Comparison of ENCODE assay signal across 27 cellular contexts in the genomic region with DNA sequence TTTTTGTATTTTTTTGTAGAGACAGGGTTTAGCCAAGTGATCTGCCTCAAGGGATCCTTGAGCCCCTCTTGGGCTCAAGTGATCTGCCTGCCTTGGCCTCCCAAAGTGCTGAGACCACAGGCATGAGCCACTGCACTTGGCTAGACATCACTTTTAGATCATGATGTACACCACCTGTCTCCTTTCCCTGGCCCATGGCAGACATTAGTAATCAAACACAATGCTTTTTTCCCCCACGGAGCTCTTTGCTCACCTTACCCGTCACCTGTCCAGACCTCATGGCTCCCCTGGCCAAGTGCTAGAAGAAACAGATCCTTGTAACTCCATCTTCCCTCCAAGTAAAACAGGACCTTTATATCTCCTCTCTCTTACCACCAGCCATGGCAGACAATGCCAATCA.
"Had no signal": no experiment of that assay in that cellular context is flagged by ENCODE, and none has a peak within 500 bp of the region (broad histone marks: within the 10 kb centered on the region; RNA-seq: fewer than 3 reads in every experiment).

No MANE protein-coding gene starts in this region.

- H3K4me3 ChIP-seq: body of pancreas, cardiac muscle cell, esophagus squamous epithelium, hepatocyte, mucosa of descending colon, ovary, prostate gland, thoracic aorta had no signal

- H3K9me3 ChIP-seq: body of pancreas, esophagus squamous epithelium, mucosa of descending colon, neutrophil, ovary, prostate gland, thoracic aorta had no signal

- H3K27me3 ChIP-seq: body of pancreas, cardiac muscle cell, esophagus squamous epithelium, hepatocyte, neutrophil, ovary had no signal

- H3K27ac Mint-ChIP-seq: activated B cell treated with CpG ODN at 0.5 μM for 24 hours; activated CD8-positive, alpha-beta memory T cell treated with anti-CD3 and anti-CD28 coated beads, Interleukin-2, amount 10 ng/mL, durations not matched to agents 7 days and 5 days; activated CD8-positive, alpha-beta T cell treated with anti-CD3 and anti-CD28 coated beads for 36 hours; activated naive CD4-positive, alpha-beta T cell treated with anti-CD3 and anti-CD28 coated beads, Interleukin-2, amount 50 U/mL, for 72 hours; endodermal cell; nephron progenitor cell; T-cell; T-helper 2 cell treated with Interferon-gamma antibody and Interleukin-4, amounts not matched to agents 5 μg/mL and 100 μg/mL, for 36 hours had no signal

- H3K27ac ChIP-seq: body of pancreas, cardiac muscle cell, esophagus squamous epithelium, hepatocyte, neutrophil, ovary, prostate gland, thoracic aorta had no signal

- H3K4me1 Mint-ChIP-seq: activated B cell treated with CpG ODN at 0.5 μM for 24 hours; activated CD8-positive, alpha-beta memory T cell treated with anti-CD3 and anti-CD28 coated beads, Interleukin-2, amount 10 ng/mL, durations not matched to agents 7 days and 5 days; endodermal cell; nephron progenitor cell; T-cell had no signal

- DNase-seq: activated B cell treated with CpG ODN at 0.5 μM for 24 hours; activated CD4-positive, alpha-beta T cell treated with anti-CD3 and anti-CD28 coated beads, Interleukin-2, amount 50 U/mL, for 1 hour; activated CD8-positive, alpha-beta memory T cell treated with anti-CD3 and anti-CD28 coated beads, Interleukin-2, amount 10 ng/mL, durations not matched to agents 7 days and 5 days; activated CD8-positive, alpha-beta T cell treated with anti-CD3 and anti-CD28 coated beads for 36 hours; activated naive CD4-positive, alpha-beta T cell; activated T-cell treated with anti-CD3 and anti-CD28 coated beads, Interleukin-2, amount 50 U/mL, for 48 hours; aorta; body of pancreas; cortex of kidney; endodermal cell; esophagus squamous epithelium; foreskin melanocyte; mucosa of descending colon; naive B cell; nephron progenitor cell; ovary; stimulated activated CD4-positive, alpha-beta T cell treated with anti-CD3 and anti-CD28 coated beads, Interleukin-12 subunit alpha, Interleukin-12 subunit beta, amount 100 ng/mL, for 4 hours; stimulated activated CD4-positive, alpha-beta T cell treated with anti-CD3 and anti-CD28 coated beads, Interleukin-4, amount 100 ng/mL, for 1 hour; stimulated activated naive CD8-positive, alpha-beta T cell treated with anti-CD3 and anti-CD28 coated beads, Interleukin-15, Interleukin-2, amounts not matched to agents 100 U/mL and 50 U/mL, for 24 hours; T-cell had no signal

- H3K4me3 Mint-ChIP-seq: activated B cell treated with CpG ODN at 0.5 μM for 24 hours; activated CD8-positive, alpha-beta memory T cell treated with anti-CD3 and anti-CD28 coated beads, Interleukin-2, amount 10 ng/mL, durations not matched to agents 7 days and 5 days; activated CD8-positive, alpha-beta T cell treated with anti-CD3 and anti-CD28 coated beads for 36 hours; endodermal cell; naive B cell; nephron progenitor cell; T-cell; T-helper 2 cell treated with Interferon-gamma antibody and Interleukin-4, amounts not matched to agents 5 μg/mL and 100 μg/mL, for 36 hours had no signal

- H3K4me1 ChIP-seq: body of pancreas, prostate gland had no signal

- H3K36me3 ChIP-seq: ovary had no signal

- H3K27me3 Mint-ChIP-seq: activated B cell treated with CpG ODN at 0.5 μM for 24 hours; activated CD8-positive, alpha-beta memory T cell treated with anti-CD3 and anti-CD28 coated beads, Interleukin-2, amount 10 ng/mL, durations not matched to agents 7 days and 5 days; activated CD8-positive, alpha-beta T cell treated with anti-CD3 and anti-CD28 coated beads for 36 hours; naive B cell; T-cell had no signal

- ATAC-seq: activated CD8-positive, alpha-beta memory T cell treated with anti-CD3 and anti-CD28 coated beads, Interleukin-2, amount 10 ng/mL, durations not matched to agents 7 days and 5 days; activated CD8-positive, alpha-beta T cell treated with anti-CD3 and anti-CD28 coated beads for 36 hours; activated naive CD4-positive, alpha-beta T cell treated with anti-CD3 and anti-CD28 coated beads, Interleukin-2, amount 50 U/mL, for 72 hours; body of pancreas; mucosa of descending colon; stimulated activated naive CD8-positive, alpha-beta T cell treated with anti-CD3 and anti-CD28 coated beads, Interleukin-15, Interleukin-2, amounts not matched to agents 100 U/mL and 50 U/mL, for 24 hours; T-cell had no signal

- H3K9me3 Mint-ChIP-seq: activated naive CD4-positive, alpha-beta T cell treated with anti-CD3 and anti-CD28 coated beads, Interleukin-2, amount 50 U/mL, for 72 hours; endodermal cell; T-helper 2 cell treated with Interferon-gamma antibody and Interleukin-4, amounts not matched to agents 5 μg/mL and 100 μg/mL, for 36 hours had no signal
